Comparison of ENCODE assay signal across 10 cellular contexts in genomic region chr4:147735413-147736301, GRCh38. TPM values are rescaled to one million over a fixed set of nuclear protein-coding genes. Genes with fewer than 3 reads are reported as not detected.
DNase-seq lines count a peak whose midpoint lies in the region; ATAC-seq, FAIRE-seq and TF ChIP-seq lines count a peak whose summit lies in the region.
"Had no signal": no experiment of that assay in that cellular context is flagged by ENCODE, and none has a peak within 500 bp of the region (broad histone marks: within the 10 kb centered on the region; RNA-seq: fewer than 3 reads in every experiment).

No MANE protein-coding gene starts in this region.

- DNase-seq in GM06990 (ENCODE audit: extremely low read depth, insufficient read length) (peak; percentile 43), PC-3 (peak; percentile 43), keratinocyte (ENCODE audit: low read depth, low spot score) (no peak), SKM-1 treated with dmso at 0.1 percent for 144 hours (lab: John Stamatoyannopoulos, UW; ENCODE audit: unreplicated experiment) (no peak), thyroid gland (no peak)
- DNase-seq in activated effector memory CD4-positive, alpha-beta T cell treated with anti-CD3 and anti-CD28 coated beads, Interleukin-2, amount 50 U/mL, for 16 hours = no peak
- DNase-seq: DMS53 had no signal

- TF ChIP-seq POLR2A in thyroid gland (IDR thresholded peaks at IDR 0.05) = no peak

- H4K20me1 ChIP-seq in PC-3 (ENCODE audit: low read length) = no peaks in the 10 kb centered on the region
- H4K20me1 ChIP-seq in keratinocyte (ENCODE audit: control insufficient read depth, extremely low read depth, insufficient read depth, low read length) = no peaks in the 10 kb centered on the region

- TF ChIP-seq CTCF in GM06990 (IDR thresholded peaks at IDR 0.05; ENCODE audit: insufficient read depth, low read length, poor library complexity, severe bottlenecking) (no peak), PC-3 (conservative IDR thresholded peaks at IDR 0.05; ENCODE audit: low read depth, low read length) (no peak), keratinocyte (optimal IDR thresholded peaks at IDR 0.05 in 1 of 3, IDR thresholded peaks at IDR 0.05 in 1 of 3, conservative IDR thresholded peaks at IDR 0.05 in 1 of 3; ENCODE audit: extremely low read depth in 1 of 3, insufficient read depth in 2 of 3, low read length in 3 of 3) (no peak), thyroid gland (IDR thresholded peaks at IDR 0.05) (no peak)

- H2AFZ ChIP-seq in PC-3 (ENCODE audit: low read length) = 0 out of 2 replicates have a peak overlapping the region, but pooled peaks have one; percentile 33
- no peak overlapping the region for H2AFZ ChIP-seq in keratinocyte (ENCODE audit: control insufficient read depth, low read length)

- intact Hi-C loops in PC-3 (cut with micrococcal nuclease) (no loop called here), thyroid gland (cut with DNase I) (no loop called here)

- BruUV-seq in PC-3 (replicated peaks; lab: Mats Ljungman, UMichigan) = no TSS peak

- H3K9me3 ChIP-seq in PC-3 (ENCODE audit: low read length) = no peaks in the 10 kb centered on the region
- no peaks in the 10 kb centered on the region for H3K9me3 ChIP-seq in keratinocyte (ENCODE audit: control insufficient read depth, low read depth, low read length)
- no peaks in the 10 kb centered on the region for H3K9me3 ChIP-seq in thyroid gland

- no peaks in the 10 kb centered on the region for H3K9me1 ChIP-seq in keratinocyte (ENCODE audit: control insufficient read depth, extremely low read depth, insufficient read depth, low read length)

- ATAC-seq in GM21390 (IDR thresholded peaks at IDR 0.05; ENCODE audit: unreplicated experiment) (peak; percentile 31), PC-3 (no peak), GM19455 (IDR thresholded peaks at IDR 0.05; ENCODE audit: unreplicated experiment) (no peak)
- ATAC-seq: stimulated activated memory B cell treated with anti-CD40 and anti-IgM and Interleukin-4, amounts not matched to agents 10 μg/mL and 1 μg/mL and 100 μg/mL, for 72 hours had no signal

- H3K36me3 ChIP-seq in GM06990 (ENCODE audit: control insufficient read depth, insufficient read depth, low read length) = no peaks in the 10 kb centered on the region
- no peaks in the 10 kb centered on the region for H3K36me3 ChIP-seq in PC-3 (ENCODE audit: low read depth, low read length)
- no peaks in the 10 kb centered on the region for H3K36me3 ChIP-seq in keratinocyte (ENCODE audit: control insufficient read depth in 2 of 2, extremely low read depth in 1 of 2, insufficient read depth in 2 of 2, low read length in 2 of 2)
- no peaks in the 10 kb centered on the region for H3K36me3 ChIP-seq in thyroid gland

- CTCF ChIA-PET in PC-3 (lab: Charles Lee) = no interaction called here

- H3K79me2 ChIP-seq in PC-3 (ENCODE audit: low read length) (peaks cover 79% of the 10 kb centered on the region), keratinocyte (ENCODE audit: control insufficient read depth, insufficient read depth, low read length) (peaks cover 79% of the 10 kb centered on the region)

- no peaks in the 10 kb centered on the region for H3K27me3 ChIP-seq in GM06990 (replicated peaks; ENCODE audit: control insufficient read depth, insufficient read depth, low read length)
- H3K27me3 ChIP-seq in PC-3 (ENCODE audit: low read length) = no peaks in the 10 kb centered on the region
- H3K27me3 ChIP-seq in keratinocyte (ENCODE audit: control insufficient read depth, extremely low read depth, insufficient read depth, low read length) = no peaks in the 10 kb centered on the region
- H3K27me3 ChIP-seq in thyroid gland = no peaks in the 10 kb centered on the region

- POLR2A ChIA-PET in PC-3 (lab: Charles Lee; ENCODE audit: unreplicated experiment) = no interaction called here

- dilution Hi-C loops in keratinocyte (cut with MboI; ENCODE audit: extremely low pct_ligation_motif_present, low sequenced_read_pairs) = no loop called here

- H3K9me2 ChIP-seq in PC-3 (replicated peaks; ENCODE audit: low read length) = no peaks in the 10 kb centered on the region

- WGBS in thyroid gland, 2 donors = 83 to 84% methylated on average over 6 of the region's 6 CpGs

- H3K4me1 ChIP-seq in PC-3 (ENCODE audit: insufficient read depth, low read length) (peaks cover 39% of the 10 kb centered on the region), keratinocyte (ENCODE audit: control insufficient read depth, extremely low read depth, insufficient read depth, low read length) (peaks cover 36% of the 10 kb centered on the region), thyroid gland (peaks cover 9 to 35% of the 10 kb centered on the region in 2 donors)

- FAIRE-seq in keratinocyte (lab: Jason Lieb, UNC) = no peak

- no peaks in the 10 kb centered on the region for H3F3A ChIP-seq in PC-3 (ENCODE audit: low read length, unreplicated experiment)

- H3K9ac ChIP-seq in PC-3 (ENCODE audit: low read length) = 0 out of 2 replicates have a peak overlapping the region, but pooled peaks have one; percentile 8
- peak overlapping the region; percentile 45 for H3K9ac ChIP-seq in keratinocyte (ENCODE audit: control insufficient read depth, extremely low read depth, insufficient read depth, low read length)

- H3K4me3 ChIP-seq in GM06990 (replicated peaks; ENCODE audit: low read depth, low read length) = peak overlapping the region; percentile 79
- peak overlapping the region; percentile 33 for H3K4me3 ChIP-seq in PC-3 (ENCODE audit: low read length)
- peak overlapping the region in 2 of 3 experiments; percentile 35 to 55 for H3K4me3 ChIP-seq in keratinocyte (ENCODE audit: control insufficient read depth in 2 of 3, extremely low read depth in 1 of 3, insufficient read depth in 2 of 3, low read depth in 1 of 3, low read length in 3 of 3)
- no peak overlapping the region for H3K4me3 ChIP-seq in thyroid gland (replicated peaks in 1 of 3)

- peak overlapping the region; percentile 67 for H3K27ac ChIP-seq in PC-3 (ENCODE audit: low read length)
- peak overlapping the region; percentile 62 for H3K27ac ChIP-seq in keratinocyte (ENCODE audit: control insufficient read depth, insufficient read depth, low read length)
- H3K27ac ChIP-seq in thyroid gland = no peak overlapping the region

- H3K4me2 ChIP-seq in PC-3 (ENCODE audit: low read length) = peak overlapping the region; percentile 75
- peak overlapping the region; percentile 78 for H3K4me2 ChIP-seq in keratinocyte (ENCODE audit: control insufficient read depth, extremely low read depth, insufficient read depth, low read depth, low read length)

RNA-seq across cellular contexts. Expression of gene ARHGAP10, which starts 3.8 kb away (rescaled TPM):
- total RNA-seq in PC-3 (2014; rRNA removed) = 9.0 and 12.0 TPM in 2 replicates
- polyA plus RNA-seq in keratinocyte = 12.2 to 18.7 TPM (median 17.7 TPM) in 3 replicates
- polyA plus RNA-seq in keratinocyte (2011; ENCODE audit: low read depth) = 20.1 TPM
- 14.4 and 14.5 TPM in 2 replicates for polyA plus RNA-seq in keratinocyte (2011; cell fraction: cytosol; rRNA removed)
- 20.8 and 23.0 TPM in 2 replicates for polyA plus RNA-seq in keratinocyte (2011; cell fraction: nucleus; rRNA removed)
- polyA plus RNA-seq in keratinocyte (2012; ENCODE audit: low replicate concordance) = 15.5 and 17.3 TPM in 2 replicates
- polyA minus RNA-seq in keratinocyte = 15.6 to 29.9 TPM (median 18.3 TPM) in 3 replicates
- polyA minus RNA-seq in keratinocyte (2011; cell fraction: cytosol; rRNA and poly(A)+ RNA removed) = 9.4 TPM
- 25.6 and 42.8 TPM in 2 replicates for polyA minus RNA-seq in keratinocyte (2011; cell fraction: nucleus; rRNA and poly(A)+ RNA removed)
- 10 to 100 TPM; 39.5 to 78.4 (median 42.0) TPM for total RNA-seq in thyroid gland

RNA-seq across cellular contexts. Expression of gene PRMT9, which starts 51.7 kb away (rescaled TPM):
- total RNA-seq in PC-3 (2014; rRNA removed) = 4.6 and 6.5 TPM in 2 replicates
- 4.7 to 10.4 TPM (median 8.3 TPM) in 3 replicates for polyA plus RNA-seq in keratinocyte
- 15.5 TPM for polyA plus RNA-seq in keratinocyte (2011; ENCODE audit: low read depth)
- 3.4 and 8.9 TPM in 2 replicates for polyA plus RNA-seq in keratinocyte (2011; cell fraction: cytosol; rRNA removed)
- polyA plus RNA-seq in keratinocyte (2011; cell fraction: nucleus; rRNA removed) = 15.4 and 16.5 TPM in 2 replicates
- 4.6 and 5.6 TPM in 2 replicates for polyA plus RNA-seq in keratinocyte (2012; ENCODE audit: low replicate concordance)
- 2.7 to 12.4 TPM (median 7.8 TPM) in 3 replicates for polyA minus RNA-seq in keratinocyte
- 4.4 TPM for polyA minus RNA-seq in keratinocyte (2011; cell fraction: cytosol; rRNA and poly(A)+ RNA removed)
- polyA minus RNA-seq in keratinocyte (2011; cell fraction: nucleus; rRNA and poly(A)+ RNA removed) = 12.6 and 22.8 TPM in 2 replicates
- 10 to 100 TPM; 22.9 to 28.3 (median 26.2) TPM for total RNA-seq in thyroid gland

Comparison
In these comparisons a context has a peak if more than half of its experiments do, and no peak if none do; other contexts are left out.
1. DNase-seq: peak in GM06990 (single experiment) and PC-3 (single experiment); none in keratinocyte (single experiment), SKM-1 treated with dmso at 0.1 percent for 144 hours (single experiment), thyroid gland (0 of 2) and activated effector memory CD4-positive, alpha-beta T cell treated with anti-CD3 and anti-CD28 coated beads, Interleukin-2, amount 50 U/mL, for 16 hours (single experiment).
2. H3K4me3 ChIP-seq: peak in GM06990 (single experiment), PC-3 (single experiment) and keratinocyte (2 of 3); none in thyroid gland (0 of 3).
3. H3K27ac ChIP-seq: peak in PC-3 (single experiment) and keratinocyte (single experiment); none in thyroid gland (0 of 3).